8 cellular contexts compared by ENCODE assay signal in genomic region chr9:6566409-6567139, GRCh38.
A peak's percentile ranks its signal among the peaks of the same experiment; 100 is the strongest.
DNase-seq lines count a peak whose midpoint lies in the region; ATAC-seq and TF ChIP-seq lines count a peak whose summit lies in the region.

No MANE protein-coding gene starts in this region.

- ATAC-seq in HG03439 (IDR thresholded peaks at IDR 0.05; ENCODE audit: unreplicated experiment): peak; percentile 60
- peak; percentile 78 for ATAC-seq in left lung
- no peak for ATAC-seq in HG03139 (IDR thresholded peaks at IDR 0.05; ENCODE audit: unreplicated experiment)

- no peak for TF ChIP-seq CTCF in left lung (IDR thresholded peaks at IDR 0.05)

- DNase-seq in EH (ENCODE audit: low read depth) (peak; percentile 98), left lung (peak in 1 of 2 donors; percentile 36), NCI-H446 (lab: John Stamatoyannopoulos, UW) (no peak), globus pallidus (ENCODE audit: low spot score) (no peak), H7 (no peak)
- DNase-seq in activated T-cell treated with anti-CD3 and anti-CD28 coated beads, Interleukin-2, amount 50 U/mL, for 24 hours: peak; percentile 46

- H3K27me3 ChIP-seq in left lung (peaks cover 0 to under 1% of the 10 kb centered on the region in 2 donors), H7 (ENCODE audit: control insufficient read depth, insufficient read depth, low read length) (no peaks in the 10 kb centered on the region)

- H3K4me3 Mint-ChIP-seq in activated T-cell treated with anti-CD3 and anti-CD28 coated beads, Interleukin-2, amount 50 U/mL, for 24 hours: no peak overlapping the region

- H3K9me3 Mint-ChIP-seq in activated T-cell treated with anti-CD3 and anti-CD28 coated beads, Interleukin-2, amount 50 U/mL, for 24 hours: no peaks in the 10 kb centered on the region

- H3K27me3 Mint-ChIP-seq in activated T-cell treated with anti-CD3 and anti-CD28 coated beads, Interleukin-2, amount 50 U/mL, for 24 hours: no peaks in the 10 kb centered on the region

- no peaks in the 10 kb centered on the region for H3K36me3 Mint-ChIP-seq in activated T-cell treated with anti-CD3 and anti-CD28 coated beads, Interleukin-2, amount 50 U/mL, for 24 hours (ENCODE audit: low read depth)

- peak overlapping the region; percentile 90 for H3K27ac Mint-ChIP-seq in activated T-cell treated with anti-CD3 and anti-CD28 coated beads, Interleukin-2, amount 50 U/mL, for 24 hours

- H3K27ac ChIP-seq in left lung: peak overlapping the region in 1 of 2 donors; percentile 14

- intact Hi-C loops in left lung (cut with DNase I): loop anchor here in 1 of 2 donors (5.0 kb wide), 1 partner anchor 214 kb away; no protein-coding TSS in a partner anchor

- peaks cover 21% of the 10 kb centered on the region for H3K4me1 Mint-ChIP-seq in activated T-cell treated with anti-CD3 and anti-CD28 coated beads, Interleukin-2, amount 50 U/mL, for 24 hours (ENCODE audit: low read depth)

- H3K36me3 ChIP-seq in left lung (no peaks in the 10 kb centered on the region), H7 (replicated peaks; ENCODE audit: control insufficient read depth, insufficient read depth, low read length) (peaks cover 17% of the 10 kb centered on the region)

- H3K9me3 ChIP-seq in left lung: no peaks in the 10 kb centered on the region

- peaks cover 0 to 4% of the 10 kb centered on the region in 2 donors for H3K4me1 ChIP-seq in left lung

- H3K4me3 ChIP-seq in left lung (no peak overlapping the region), H7 (ENCODE audit: insufficient read depth, low read depth, low read length) (no peak overlapping the region)

Comparison
In these comparisons a context has a peak if more than half of its experiments do, and no peak if none do; other contexts are left out.
1. DNase-seq: peak in EH (single experiment) and activated T-cell treated with anti-CD3 and anti-CD28 coated beads, Interleukin-2, amount 50 U/mL, for 24 hours (single experiment); none in NCI-H446 (0 of 2), globus pallidus (single experiment) and H7 (single experiment).